Comparison of ENCODE assay signal across 24 cellular contexts in genomic region chr11:13068211-13068610, GRCh38. TPM values are rescaled to one million over a fixed set of nuclear protein-coding genes. Genes with fewer than 3 reads are reported as not detected.
"Had no signal": no experiment of that assay in that cellular context is flagged by ENCODE, and none has a peak within 500 bp of the region (broad histone marks: within the 10 kb centered on the region; RNA-seq: fewer than 3 reads in every experiment).

No MANE protein-coding gene starts in this region.

- H3K9me3 ChIP-seq: MG63, SJSA1 had no signal

- H3K9ac ChIP-seq: KMS-11 had no signal

- H3K4me2 ChIP-seq: KMS-11 had no signal

- DNase-seq: IMR-90, Kasumi-1, MG63, NCI-H1092, NCI-H1105 treated with DMSO at 0.1 percent for 48 hours, NCI-H1417 treated with DMSO at 0.1 percent for 48 hours, NCI-H146, NCI-H1694 treated with DMSO at 0.1 percent for 48 hours, NCI-H1930, NCI-H2081, NCI-H2107, NCI-H2227 treated with DMSO at 0.1 percent for 48 hours, NCI-H524, NCI-H69, NCI-H774, Right ventricle myocardium superior, RPMI8226, SIG-M5 had no signal

- H3K4me3 ChIP-seq: MG63, SJSA1, SK-N-MC had no signal

- H3K27me3 ChIP-seq: MG63 had no signal

- ATAC-seq: HepG2 had no signal

- H3K36me3 ChIP-seq: MG63, SJSA1 had no signal

- H3K27ac ChIP-seq: KMS-11, SJSA1, SK-N-MC had no signal

- FAIRE-seq: HepG2, RCC 7860 had no signal

RNA-seq across cellular contexts. Expression of gene RASSF10, which starts 59.1 kb away (rescaled TPM):
- total RNA-seq: HepG2, IMR-90, NCI-H460, SJSA1 had no signal
- polyA plus RNA-seq: HepG2, IMR-90 had no signal
